In the genomic region with DNA sequence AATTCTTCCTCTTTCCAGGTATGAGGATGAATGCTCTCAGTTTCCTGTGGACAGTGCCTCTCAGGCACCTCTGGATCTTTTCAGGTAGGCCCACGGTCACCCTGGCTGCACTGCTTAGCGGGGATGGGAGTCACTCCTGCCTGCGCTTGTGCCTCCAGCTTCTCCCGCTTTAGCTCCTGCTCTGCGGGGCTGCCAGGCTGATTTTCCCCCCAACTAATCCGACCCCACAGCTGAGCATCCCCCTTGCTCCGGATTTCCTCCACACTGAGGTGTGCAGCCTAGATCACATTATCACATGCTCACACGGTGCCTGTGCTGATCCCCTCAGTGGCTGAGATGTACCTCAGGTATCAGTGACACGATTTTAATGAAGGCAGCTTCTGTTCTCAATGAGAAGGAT, we compare ENCODE assay signal across 29 cellular contexts.
"Had no signal": no experiment of that assay in that cellular context is flagged by ENCODE, and none has a peak within 500 bp of the region (broad histone marks: within the 10 kb centered on the region; RNA-seq: fewer than 3 reads in every experiment).

No MANE protein-coding gene starts in this region.

- H3K27me3 ChIP-seq: ascending aorta, cardiac muscle cell had no signal

- H3K36me3 ChIP-seq: ascending aorta, cardiac muscle cell had no signal

- H3K9me3 ChIP-seq: ascending aorta had no signal

- H3K27ac ChIP-seq: ascending aorta, cardiac muscle cell, VCaP had no signal

- DNase-seq: activated CD4-positive, alpha-beta memory T cell treated with anti-CD3 and anti-CD28 coated beads, Interleukin-2, amount 10 ng/mL, durations not matched to agents 7 days and 5 days; activated CD4-positive, alpha-beta T cell treated with anti-CD3 and anti-CD28 coated beads for 1 hour; activated CD4-positive, alpha-beta T cell treated with anti-CD3 and anti-CD28 coated beads for 36 hours; activated CD4-positive, alpha-beta T cell treated with anti-CD3 and anti-CD28 coated beads for 48 hours; activated CD4-positive, alpha-beta T cell treated with anti-CD3 and anti-CD28 coated beads, Interleukin-2, amount 10 ng/mL, durations not matched to agents 7 days and 5 days; activated CD4-positive, alpha-beta T cell treated with anti-CD3 and anti-CD28 coated beads, Interleukin-2, amount 50 U/mL, for 48 hours; activated CD4-positive, CD25-positive, alpha-beta regulatory T cell; activated CD8-positive, alpha-beta memory T cell treated with anti-CD3 and anti-CD28 coated beads for 24 hours; activated CD8-positive, alpha-beta memory T cell treated with anti-CD3 and anti-CD28 coated beads, Interleukin-2, amount 10 ng/mL, durations not matched to agents 7 days and 5 days; activated CD8-positive, alpha-beta memory T cell treated with anti-CD3 and anti-CD28 coated beads, Interleukin-2, amount 50 U/mL, for 48 hours; activated CD8-positive, alpha-beta T cell treated with anti-CD3 and anti-CD28 coated beads, Interleukin-2, amount 10 ng/mL, durations not matched to agents 7 days and 5 days; activated effector memory CD4-positive, alpha-beta T cell treated with Interleukin-2 at 50 U/mL for 16 hours; activated gamma-delta T cell; activated naive CD4-positive, alpha-beta T cell treated with anti-CD3 and anti-CD28 coated beads, Interleukin-2, amount 10 ng/mL, durations not matched to agents 7 days and 5 days; activated naive CD4-positive, alpha-beta T cell treated with Interleukin-2 at 50 U/mL for 16 hours; activated naive CD8-positive, alpha-beta T cell treated with anti-CD3 and anti-CD28 coated beads, Interleukin-2, amount 10 ng/mL, durations not matched to agents 7 days and 5 days; activated naive CD8-positive, alpha-beta T cell treated with anti-CD3 and anti-CD28 coated beads, Interleukin-2, amount 50 U/mL, for 24 hours; activated T-cell treated with anti-CD3 and anti-CD28 coated beads, Interleukin-2, amount 50 U/mL, for 24 hours; activated T-cell treated with anti-CD3 and anti-CD28 coated beads, Interleukin-2, amount 50 U/mL, for 48 hours; amygdala; anterior cingulate cortex; caudate nucleus; cerebellar nuclear complex; T-helper 1 cell; T-helper 2 cell; T-helper 9 cell had no signal

- H3K4me1 ChIP-seq: ascending aorta had no signal

- H3K4me3 ChIP-seq: ascending aorta, cardiac muscle cell had no signal
